In genomic region chr15:74353992-74354391, GRCh38 we compare ENCODE assay signal across 1 cellular context. TPM values are rescaled to one million over a fixed set of nuclear protein-coding genes. Genes with fewer than 3 reads are reported as not detected.
"Had no signal": no experiment of that assay in that cellular context is flagged by ENCODE, and none has a peak within 500 bp of the region (broad histone marks: within the 10 kb centered on the region; RNA-seq: fewer than 3 reads in every experiment).

No MANE protein-coding gene starts in this region.

RNA-seq across cellular contexts. Expression of gene CYP11A1, which starts 13.5 kb away (rescaled TPM):
- total RNA-seq: HT-29 had no signal
